ENCODE assay signal across 9 cellular contexts in genomic region chr14:78519863-78520262, GRCh38.
DNase-seq lines count a peak whose midpoint lies in the region; ATAC-seq and TF ChIP-seq lines count a peak whose summit lies in the region.
"Had no signal": no experiment of that assay in that cellular context is flagged by ENCODE, and none has a peak within 500 bp of the region (broad histone marks: within the 10 kb centered on the region; RNA-seq: fewer than 3 reads in every experiment).

No MANE protein-coding gene starts in this region.

- no peak overlapping the region for H3K4me3 ChIP-seq in HEK293 (ENCODE audit: low read depth, low read length)

- peak; percentile 16 for DNase-seq in Caki2 (ENCODE audit: low read depth)
- peak; percentile 56 for DNase-seq in activated CD8-positive, alpha-beta T cell treated with anti-CD3 and anti-CD28 coated beads, Interleukin-2, amount 10 ng/mL, durations not matched to agents 7 days and 5 days
- DNase-seq in iPS-NIHi7 (ENCODE audit: extremely low spot score): peak; percentile 63
- no peak for DNase-seq in SKM-1 (lab: John Stamatoyannopoulos, UW; ENCODE audit: unreplicated experiment)

- CTCF ChIA-PET in HEK293 (lab: Yijun Ruan, JAX): no interaction called here
- CTCF ChIA-PET in activated CD8-positive, alpha-beta T cell treated with anti-CD3 and anti-CD28 coated beads, Interleukin-2, amount 10 ng/mL, durations not matched to agents 7 days and 5 days (lab: Charles Lee): no interaction called here

- H3K36me3 ChIP-seq in HEK293 (ENCODE audit: control insufficient read depth in 2 of 2, insufficient read depth in 1 of 2, low read length in 2 of 2): no peaks in the 10 kb centered on the region

- no peaks in the 10 kb centered on the region for H3K4me1 Mint-ChIP-seq in activated CD8-positive, alpha-beta T cell treated with anti-CD3 and anti-CD28 coated beads, Interleukin-2, amount 10 ng/mL, durations not matched to agents 7 days and 5 days (ENCODE audit: low read depth)
- H3K4me1 Mint-ChIP-seq: naive thymus-derived CD4-positive, alpha-beta T cell had no signal

- H3K27me3 Mint-ChIP-seq in activated CD8-positive, alpha-beta T cell treated with anti-CD3 and anti-CD28 coated beads, Interleukin-2, amount 10 ng/mL, durations not matched to agents 7 days and 5 days (ENCODE audit: low read depth): no peaks in the 10 kb centered on the region
- H3K27me3 Mint-ChIP-seq: naive thymus-derived CD4-positive, alpha-beta T cell had no signal

- no peaks in the 10 kb centered on the region for H3K9me3 ChIP-seq in HEK293 (ENCODE audit: control insufficient read depth, insufficient read depth, low read depth, low read length)

- in situ Hi-C loops in Caki2 (cut with HindIII; ENCODE audit: low pct_unique_long_range_greater_than_20kb, low sequenced_read_pairs): no loop called here

- ATAC-seq in activated CD8-positive, alpha-beta T cell treated with anti-CD3 and anti-CD28 coated beads, Interleukin-2, amount 10 ng/mL, durations not matched to agents 7 days and 5 days: no peak
- ATAC-seq in HG03135 (IDR thresholded peaks at IDR 0.05; ENCODE audit: unreplicated experiment): no peak
- no peak for ATAC-seq in HG03095 (IDR thresholded peaks at IDR 0.05; ENCODE audit: unreplicated experiment)
- no peak for ATAC-seq in HG02610 (IDR thresholded peaks at IDR 0.05; ENCODE audit: unreplicated experiment)
- ATAC-seq: naive thymus-derived CD4-positive, alpha-beta T cell had no signal

- H3K4me1 ChIP-seq in HEK293 (ENCODE audit: control insufficient read depth, insufficient read depth, low read length): no peaks in the 10 kb centered on the region

- no peak overlapping the region for H3K27ac ChIP-seq in HEK293 (ENCODE audit: extremely low read depth, low read depth, low read length)

- H3K27ac Mint-ChIP-seq in activated CD8-positive, alpha-beta T cell treated with anti-CD3 and anti-CD28 coated beads, Interleukin-2, amount 10 ng/mL, durations not matched to agents 7 days and 5 days: no peak overlapping the region
- H3K27ac Mint-ChIP-seq: naive thymus-derived CD4-positive, alpha-beta T cell had no signal

- no peaks in the 10 kb centered on the region for H3K36me3 Mint-ChIP-seq in activated CD8-positive, alpha-beta T cell treated with anti-CD3 and anti-CD28 coated beads, Interleukin-2, amount 10 ng/mL, durations not matched to agents 7 days and 5 days (ENCODE audit: low read depth)
- H3K36me3 Mint-ChIP-seq: naive thymus-derived CD4-positive, alpha-beta T cell had no signal

- TF ChIP-seq CTCF in HEK293 (tag by site-specific recombination; IDR thresholded peaks at IDR 0.05): no peak

- no peaks in the 10 kb centered on the region for H3K9me3 Mint-ChIP-seq in activated CD8-positive, alpha-beta T cell treated with anti-CD3 and anti-CD28 coated beads, Interleukin-2, amount 10 ng/mL, durations not matched to agents 7 days and 5 days (ENCODE audit: insufficient read depth)

- POLR2A ChIA-PET in HEK293 (lab: Yijun Ruan, JAX): no interaction called here
- POLR2A ChIA-PET in activated CD8-positive, alpha-beta T cell treated with anti-CD3 and anti-CD28 coated beads, Interleukin-2, amount 10 ng/mL, durations not matched to agents 7 days and 5 days (lab: Charles Lee): no interaction called here

- no peak overlapping the region for H3K4me3 Mint-ChIP-seq in activated CD8-positive, alpha-beta T cell treated with anti-CD3 and anti-CD28 coated beads, Interleukin-2, amount 10 ng/mL, durations not matched to agents 7 days and 5 days
- H3K4me3 Mint-ChIP-seq: naive thymus-derived CD4-positive, alpha-beta T cell had no signal

TF ChIP-seq in HEK293, 187 proteins besides CTCF, POLR2A, EP300 and RAD21:
- TF ChIP-seq ZNF26 (tag by site-specific recombination; IDR thresholded peaks at IDR 0.05): no peak
- TF ChIP-seq REST (tag by site-specific recombination; IDR thresholded peaks at IDR 0.05): peak; percentile 84
- TF ChIP-seq ZNF16 (tag by site-specific recombination; IDR thresholded peaks at IDR 0.05; ENCODE audit: low read depth): no peak
